20 cellular contexts compared by ENCODE assay signal in the genomic region with DNA sequence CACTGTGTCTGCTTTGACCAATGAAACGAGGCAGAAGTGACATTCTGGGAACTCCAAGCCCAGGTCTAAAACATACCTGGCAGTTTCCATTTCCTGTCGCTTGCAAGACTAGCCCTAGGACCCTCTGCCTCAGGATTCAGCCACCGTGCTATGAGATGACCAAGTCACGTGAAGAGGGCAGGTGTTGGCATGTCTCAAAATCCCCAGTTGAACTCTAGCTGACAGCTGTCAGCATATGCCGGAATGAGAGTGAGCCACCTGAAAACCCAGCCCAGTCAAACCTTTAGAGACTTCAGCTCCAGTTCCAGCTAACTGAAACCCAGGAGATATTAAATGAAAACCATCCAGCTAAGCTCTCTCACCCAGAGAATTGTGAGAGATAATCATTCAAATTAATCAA.
A peak's percentile ranks its signal among the peaks of the same experiment; 100 is the strongest.
DNase-seq lines count a peak whose midpoint lies in the region; ATAC-seq and TF ChIP-seq lines count a peak whose summit lies in the region.
"Had no signal": no experiment of that assay in that cellular context is flagged by ENCODE, and none has a peak within 500 bp of the region (broad histone marks: within the 10 kb centered on the region; RNA-seq: fewer than 3 reads in every experiment).

No MANE protein-coding gene starts in this region.

- ATAC-seq in foreskin keratinocyte (peak; percentile 24), PC-3 (no peak)
- ATAC-seq in stimulated activated memory B cell treated with anti-CD40 and anti-IgM and Interleukin-4, amounts not matched to agents 10 μg/mL and 1 μg/mL and 100 μg/mL, for 72 hours = peak; percentile 24
- ATAC-seq: CD8-positive, alpha-beta T cell had no signal

- H3K9ac ChIP-seq in mammary epithelial cell (ENCODE audit: insufficient read depth, low read length) (no peak overlapping the region), PC-3 (ENCODE audit: low read length) (no peak overlapping the region)
- H3K9ac ChIP-seq: BLaER1 had no signal

- no peaks in the 10 kb centered on the region for H3K4me1 ChIP-seq in mammary epithelial cell (ENCODE audit: insufficient read depth, low read length)
- no peaks in the 10 kb centered on the region for H3K4me1 ChIP-seq in breast epithelium
- H3K4me1 ChIP-seq in foreskin keratinocyte = no peaks in the 10 kb centered on the region
- H3K4me1 ChIP-seq in PC-3 (ENCODE audit: insufficient read depth, low read length) = no peaks in the 10 kb centered on the region
- H3K4me1 ChIP-seq: BLaER1 had no signal

- dilution Hi-C loops in mammary epithelial cell (cut with HindIII; ENCODE audit: low sequenced_read_pairs) = no loop called here

- TF ChIP-seq CTCF in mammary epithelial cell (conservative IDR thresholded peaks at IDR 0.05 in 1 of 2, IDR thresholded peaks at IDR 0.05 in 1 of 2; ENCODE audit: extremely low read depth in 1 of 2, insufficient read depth in 1 of 2, low read depth in 1 of 2, low read length in 2 of 2) (no peak), breast epithelium (IDR thresholded peaks at IDR 0.05) (no peak), foreskin keratinocyte (conservative IDR thresholded peaks at IDR 0.05) (no peak), PC-3 (conservative IDR thresholded peaks at IDR 0.05; ENCODE audit: low read depth, low read length) (no peak)

- no peaks in the 10 kb centered on the region for H3K36me3 Mint-ChIP-seq in stimulated activated memory B cell treated with anti-CD40 and anti-IgM and Interleukin-4, amounts not matched to agents 10 μg/mL and 1 μg/mL and 100 μg/mL, for 72 hours
- H3K36me3 Mint-ChIP-seq: CD8-positive, alpha-beta T cell had no signal

- H3K9me3 ChIP-seq in mammary epithelial cell (replicated peaks; ENCODE audit: insufficient read depth, low read length) (no peaks in the 10 kb centered on the region), breast epithelium (no peaks in the 10 kb centered on the region), PC-3 (ENCODE audit: low read length) (no peaks in the 10 kb centered on the region)
- H3K9me3 ChIP-seq: BLaER1 had no signal

- no peaks in the 10 kb centered on the region for H3K4me1 Mint-ChIP-seq in stimulated activated memory B cell treated with anti-CD40 and anti-IgM and Interleukin-4, amounts not matched to agents 10 μg/mL and 1 μg/mL and 100 μg/mL, for 72 hours

- POLR2A ChIA-PET in PC-3 (lab: Charles Lee; ENCODE audit: unreplicated experiment) = no interaction called here

- H2AFZ ChIP-seq in mammary epithelial cell (ENCODE audit: low read depth, low read length) (peak overlapping the region; percentile 39), PC-3 (ENCODE audit: low read length) (no peak overlapping the region)

- H3F3A ChIP-seq in PC-3 (ENCODE audit: low read length, unreplicated experiment) = no peaks in the 10 kb centered on the region

- H4K20me1 ChIP-seq in mammary epithelial cell (ENCODE audit: insufficient read depth, low read length) (no peaks in the 10 kb centered on the region), PC-3 (ENCODE audit: low read length) (no peaks in the 10 kb centered on the region)
- H4K20me1 ChIP-seq: BLaER1 had no signal

- no peaks in the 10 kb centered on the region for H3K9me2 ChIP-seq in PC-3 (replicated peaks; ENCODE audit: low read length)

- 19% methylated on average over 5 of the region's 5 CpGs for WGBS in mammary epithelial cell (ENCODE audit: low coverage, missing lambda C conversion rate)

- in situ Hi-C loops in mammary epithelial cell (cut with MboI; ENCODE audit: low sequenced_read_pairs in 2 of 2) = no loop called here

- TF ChIP-seq POLR2A in breast epithelium (IDR thresholded peaks at IDR 0.05) = no peak

- H3K4me3 Mint-ChIP-seq in stimulated activated memory B cell treated with anti-CD40 and anti-IgM and Interleukin-4, amounts not matched to agents 10 μg/mL and 1 μg/mL and 100 μg/mL, for 72 hours = no peak overlapping the region
- H3K4me3 Mint-ChIP-seq: CD8-positive, alpha-beta T cell had no signal

- H3K36me3 ChIP-seq in mammary epithelial cell (ENCODE audit: insufficient read depth, low read length) = no peaks in the 10 kb centered on the region
- no peaks in the 10 kb centered on the region for H3K36me3 ChIP-seq in breast epithelium
- no peaks in the 10 kb centered on the region for H3K36me3 ChIP-seq in PC-3 (ENCODE audit: low read depth, low read length)
- H3K36me3 ChIP-seq: BLaER1 had no signal

- H3K27ac Mint-ChIP-seq in stimulated activated memory B cell treated with anti-CD40 and anti-IgM and Interleukin-4, amounts not matched to agents 10 μg/mL and 1 μg/mL and 100 μg/mL, for 72 hours = no peak overlapping the region
- H3K27ac Mint-ChIP-seq: CD8-positive, alpha-beta T cell had no signal

- CTCF ChIA-PET in mammary epithelial cell (lab: Charles Lee; ENCODE audit: low non-redundant PET) (no interaction called here), PC-3 (lab: Charles Lee) (no interaction called here)

- H3K27ac ChIP-seq in mammary epithelial cell (ENCODE audit: insufficient read depth, low read depth, low read length) (no peak overlapping the region), breast epithelium (no peak overlapping the region), foreskin keratinocyte (no peak overlapping the region), PC-3 (ENCODE audit: low read length) (no peak overlapping the region)
- H3K27ac ChIP-seq: 22Rv1, BLaER1 had no signal

- H3K4me2 ChIP-seq in mammary epithelial cell (ENCODE audit: insufficient read depth, low read depth, low read length) = no peak overlapping the region
- no peak overlapping the region for H3K4me2 ChIP-seq in PC-3 (ENCODE audit: low read length)
- H3K4me2 ChIP-seq: BLaER1 had no signal

- DNase-seq in DMS 273 (lab: John Stamatoyannopoulos, UW; ENCODE audit: unreplicated experiment) (peak; percentile 65), DMS 273 treated with DMSO at 0.1 percent for 48 hours (lab: John Stamatoyannopoulos, UW) (no peak), mammary epithelial cell (no peak), breast epithelium (ENCODE audit: low spot score in 2 of 2) (no peak), foreskin keratinocyte (peak in 1 of 2 donors; percentile 6), PC-3 (no peak)
- no peak for DNase-seq in stimulated activated CD4-positive, alpha-beta T cell treated with anti-CD3 and anti-CD28 coated beads, Interleukin-2, amount 100 ng/mL, for 48 hours
- DNase-seq: ACHN; CD8-positive, alpha-beta T cell; Karpas-422; MV-4-11; NCI-H187; NCI-H2107; NCI-H345; NCI-H526; OCI-M1; Right ventricle myocardium superior had no signal

- peaks cover 3% of the 10 kb centered on the region for H3K9me3 Mint-ChIP-seq in stimulated activated memory B cell treated with anti-CD40 and anti-IgM and Interleukin-4, amounts not matched to agents 10 μg/mL and 1 μg/mL and 100 μg/mL, for 72 hours

- intact Hi-C loops in mammary epithelial cell (cut with micrococcal nuclease) (no loop called here), breast epithelium (cut with DNase I; ENCODE audit: low total_unique reads) (no loop called here), PC-3 (cut with micrococcal nuclease) (no loop called here)

- H3K27me3 Mint-ChIP-seq in stimulated activated memory B cell treated with anti-CD40 and anti-IgM and Interleukin-4, amounts not matched to agents 10 μg/mL and 1 μg/mL and 100 μg/mL, for 72 hours = peaks cover 9% of the 10 kb centered on the region

- no peaks in the 10 kb centered on the region for H3K27me3 ChIP-seq in mammary epithelial cell (ENCODE audit: insufficient read depth, low read length)
- no peaks in the 10 kb centered on the region for H3K27me3 ChIP-seq in breast epithelium
- H3K27me3 ChIP-seq in foreskin keratinocyte = peaks cover 2% of the 10 kb centered on the region
- no peaks in the 10 kb centered on the region for H3K27me3 ChIP-seq in PC-3 (ENCODE audit: low read length)
- H3K27me3 ChIP-seq: BLaER1 had no signal

- H3K79me2 ChIP-seq in mammary epithelial cell (ENCODE audit: insufficient read depth, low read length) (no peaks in the 10 kb centered on the region), PC-3 (ENCODE audit: low read length) (no peaks in the 10 kb centered on the region)

- H3K4me3 ChIP-seq in mammary epithelial cell (replicated peaks in 1 of 3; ENCODE audit: insufficient read depth in 1 of 3, low read depth in 2 of 3, low read length in 3 of 3) (no peak overlapping the region), breast epithelium (no peak overlapping the region), PC-3 (ENCODE audit: low read length) (no peak overlapping the region)
- H3K4me3 ChIP-seq: BLaER1 had no signal

- BruUV-seq in mammary epithelial cell (replicated peaks; lab: Mats Ljungman, UMichigan) (no TSS peak), PC-3 (replicated peaks; lab: Mats Ljungman, UMichigan) (no TSS peak)
